In the genomic region with DNA sequence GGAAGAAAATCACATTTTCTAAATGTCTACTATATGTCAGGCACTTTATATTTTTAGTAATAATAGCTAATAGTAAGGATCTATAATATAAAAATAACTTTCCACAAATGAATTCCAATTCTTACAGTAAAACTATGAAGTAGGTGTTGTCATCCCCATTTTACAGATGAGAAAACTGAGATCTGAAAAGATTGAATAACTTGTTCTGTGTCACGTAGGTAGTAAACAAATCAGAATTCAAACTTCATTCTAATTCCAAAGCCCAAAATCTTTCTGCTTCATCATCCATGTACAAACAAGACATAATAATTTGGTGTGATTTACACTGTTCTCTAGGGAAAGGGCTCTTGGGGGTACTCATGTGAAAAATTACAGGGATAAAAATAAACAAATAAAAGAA, we compare ENCODE assay signal across 2 cellular contexts.
A peak's percentile ranks its signal among the peaks of the same experiment; 100 is the strongest.
TF ChIP-seq lines count a peak whose summit lies in the region.

No MANE protein-coding gene starts in this region.

TF ChIP-seq in A549, 52 proteins besides CTCF, POLR2A, EP300 and RAD21:
- TF ChIP-seq HDAC2 (IDR thresholded peaks at IDR 0.05) (peak; percentile 65; the same call in 1 of the 2 replicates), BHLHE40 (IDR thresholded peaks at IDR 0.05; ENCODE audit: low read depth, low read length) (no peak), FOSB (CRISPR knock-in tag; IDR thresholded peaks at IDR 0.05) (no peak), RFX5 (IDR thresholded peaks at IDR 0.05) (no peak), CHD2 (IDR thresholded peaks at IDR 0.05; ENCODE audit: low read length, partially characterized antibody) (no peak), HOXB13 (CRISPR knock-in tag; IDR thresholded peaks at IDR 0.05; ENCODE audit: low read depth) (no peak), SMC3 (IDR thresholded peaks at IDR 0.05) (no peak), CBX8 (IDR thresholded peaks at IDR 0.05) (no peak), CHD4 (IDR thresholded peaks at IDR 0.05; ENCODE audit: borderline replicate concordance) (peak; percentile 79; the same call in 1 of the 2 replicates), FOSL2 (IDR thresholded peaks at IDR 0.05) (no peak), FOSL2 (CRISPR knock-in tag; IDR thresholded peaks at IDR 0.05) (no peak), TFCP2L1 (CRISPR knock-in tag; IDR thresholded peaks at IDR 0.05) (no peak), HOXB5 (CRISPR knock-in tag; IDR thresholded peaks at IDR 0.05) (no peak), NPAS2 (CRISPR knock-in tag; IDR thresholded peaks at IDR 0.05; ENCODE audit: borderline replicate concordance) (no peak), MAFK (IDR thresholded peaks at IDR 0.05; ENCODE audit: partially characterized antibody) (no peak), POLR2AphosphoS2 (conservative IDR thresholded peaks at IDR 0.05; ENCODE audit: low read length) (no peak), KDM1A (IDR thresholded peaks at IDR 0.05; ENCODE audit: low read depth) (peak; percentile 81; the same call in 1 of the 2 replicates), PHF8 (IDR thresholded peaks at IDR 0.05; ENCODE audit: borderline replicate concordance, low read depth) (no peak)
- TF ChIP-seq, protein P1, sequence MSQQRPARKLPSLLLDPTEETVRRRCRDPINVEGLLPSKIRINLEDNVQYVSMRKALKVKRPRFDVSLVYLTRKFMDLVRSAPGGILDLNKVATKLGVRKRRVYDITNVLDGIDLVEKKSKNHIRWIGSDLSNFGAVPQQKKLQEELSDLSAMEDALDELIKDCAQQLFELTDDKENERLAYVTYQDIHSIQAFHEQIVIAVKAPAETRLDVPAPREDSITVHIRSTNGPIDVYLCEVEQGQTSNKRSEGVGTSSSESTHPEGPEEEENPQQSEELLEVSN (IDR thresholded peaks at IDR 0.05; ENCODE audit: borderline replicate concordance, low read depth) = no peak
- TF ChIP-seq, protein P2, sequence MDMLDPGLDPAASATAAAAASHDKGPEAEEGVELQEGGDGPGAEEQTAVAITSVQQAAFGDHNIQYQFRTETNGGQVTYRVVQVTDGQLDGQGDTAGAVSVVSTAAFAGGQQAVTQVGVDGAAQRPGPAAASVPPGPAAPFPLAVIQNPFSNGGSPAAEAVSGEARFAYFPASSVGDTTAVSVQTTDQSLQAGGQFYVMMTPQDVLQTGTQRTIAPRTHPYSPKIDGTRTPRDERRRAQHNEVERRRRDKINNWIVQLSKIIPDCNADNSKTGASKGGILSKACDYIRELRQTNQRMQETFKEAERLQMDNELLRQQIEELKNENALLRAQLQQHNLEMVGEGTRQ (IDR thresholded peaks at IDR 0.05) = no peak
- TF ChIP-seq, protein P3, sequence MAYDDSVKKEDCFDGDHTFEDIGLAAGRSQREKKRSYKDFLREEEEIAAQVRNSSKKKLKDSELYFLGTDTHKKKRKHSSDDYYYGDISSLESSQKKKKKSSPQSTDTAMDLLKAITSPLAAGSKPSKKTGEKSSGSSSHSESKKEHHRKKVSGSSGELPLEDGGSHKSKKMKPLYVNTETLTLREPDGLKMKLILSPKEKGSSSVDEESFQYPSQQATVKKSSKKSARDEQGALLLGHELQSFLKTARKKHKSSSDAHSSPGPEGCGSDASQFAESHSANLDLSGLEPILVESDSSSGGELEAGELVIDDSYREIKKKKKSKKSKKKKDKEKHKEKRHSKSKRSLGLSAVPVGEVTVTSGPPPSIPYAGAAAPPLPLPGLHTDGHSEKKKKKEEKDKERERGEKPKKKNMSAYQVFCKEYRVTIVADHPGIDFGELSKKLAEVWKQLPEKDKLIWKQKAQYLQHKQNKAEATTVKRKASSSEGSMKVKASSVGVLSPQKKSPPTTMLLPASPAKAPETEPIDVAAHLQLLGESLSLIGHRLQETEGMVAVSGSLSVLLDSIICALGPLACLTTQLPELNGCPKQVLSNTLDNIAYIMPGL (CRISPR knock-in tag; IDR thresholded peaks at IDR 0.05; ENCODE audit: borderline replicate concordance) = no peak

TF ChIP-seq in endothelial cell of umbilical vein, 7 proteins besides CTCF, POLR2A, EP300 and RAD21:
- no peak for TF ChIP-seq FOS (IDR thresholded peaks at IDR 0.05; ENCODE audit: borderline replicate concordance, insufficient read depth, low read length)
- TF ChIP-seq MYC (IDR thresholded peaks at IDR 0.05; ENCODE audit: low read depth, low read length) = no peak
- TF ChIP-seq GATA2 (IDR thresholded peaks at IDR 0.05; ENCODE audit: insufficient read depth, insufficient read length, low read depth, low read length) = no peak
- no peak for TF ChIP-seq JUN (IDR thresholded peaks at IDR 0.05; ENCODE audit: borderline replicate concordance, insufficient read depth, insufficient read length, low read depth)
- TF ChIP-seq EZH2 (IDR thresholded peaks at IDR 0.05; ENCODE audit: borderline replicate concordance, low read depth, low read length, severe bottlenecking) = no peak
- TF ChIP-seq POLR2AphosphoS5 (IDR thresholded peaks at IDR 0.05; ENCODE audit: insufficient read depth, low read depth, low read length) = no peak
- TF ChIP-seq, protein P4, sequence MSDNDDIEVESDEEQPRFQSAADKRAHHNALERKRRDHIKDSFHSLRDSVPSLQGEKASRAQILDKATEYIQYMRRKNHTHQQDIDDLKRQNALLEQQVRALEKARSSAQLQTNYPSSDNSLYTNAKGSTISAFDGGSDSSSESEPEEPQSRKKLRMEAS (IDR thresholded peaks at IDR 0.05; ENCODE audit: insufficient read depth, insufficient read length) = no peak
